Comparison of ENCODE assay signal across 9 cellular contexts in the genomic region with DNA sequence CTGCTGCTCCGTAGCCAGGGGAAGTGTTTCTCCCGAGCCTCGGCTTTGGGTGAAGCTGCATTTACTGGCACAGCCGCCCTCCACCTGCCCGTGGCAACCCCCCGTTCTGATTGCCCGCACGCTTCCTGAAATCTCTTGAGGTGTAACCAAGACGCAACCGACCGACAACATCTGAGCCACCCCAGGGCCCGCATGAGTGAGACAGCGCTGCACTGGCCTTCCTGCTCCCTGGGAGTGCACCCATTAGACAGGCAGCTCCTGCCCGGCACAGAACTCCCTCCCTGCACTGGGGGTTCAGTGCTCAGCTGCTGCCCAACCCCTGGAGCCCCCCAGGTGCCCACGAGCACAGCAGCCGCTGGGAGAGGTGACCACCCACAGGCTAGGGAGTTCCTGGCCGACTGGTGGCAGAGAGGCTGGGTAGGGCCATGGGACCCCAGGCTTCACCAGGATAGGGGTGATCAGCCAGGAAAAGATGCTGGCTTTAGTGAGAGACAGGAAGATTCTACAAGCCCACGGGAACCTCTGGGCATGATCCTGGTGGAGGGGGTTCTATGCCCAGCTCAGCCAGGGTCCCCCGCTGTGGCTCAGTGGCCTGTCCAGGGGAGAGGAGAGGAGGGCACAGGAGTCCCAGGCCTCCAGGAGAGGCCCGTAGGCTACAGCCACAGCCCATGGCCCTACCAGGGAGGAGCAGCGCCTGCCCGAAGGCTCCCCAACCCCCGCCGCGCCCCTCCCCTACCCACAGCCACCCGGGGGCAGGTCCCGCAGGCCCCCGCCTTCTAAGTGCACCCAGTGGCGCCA. TPM values are rescaled to one million over a fixed set of nuclear protein-coding genes. Genes with fewer than 3 reads are reported as not detected.
DNase-seq lines count a peak whose midpoint lies in the region; ATAC-seq and TF ChIP-seq lines count a peak whose summit lies in the region.
"Had no signal": no experiment of that assay in that cellular context is flagged by ENCODE, and none has a peak within 500 bp of the region (broad histone marks: within the 10 kb centered on the region; RNA-seq: fewer than 3 reads in every experiment).

No MANE protein-coding gene starts in this region.

- no peak for ATAC-seq in GM18909 (IDR thresholded peaks at IDR 0.05; ENCODE audit: poor library complexity, unreplicated experiment)
- ATAC-seq in HG03139 (IDR thresholded peaks at IDR 0.05; ENCODE audit: unreplicated experiment): no peak
- no peak for ATAC-seq in HG03565 (IDR thresholded peaks at IDR 0.05; ENCODE audit: unreplicated experiment)

- H3K4me3 ChIP-seq in suprapubic skin: peak overlapping the region; percentile 30
- H3K4me3 ChIP-seq in effector memory CD4-positive, alpha-beta T cell (ENCODE audit: insufficient read depth, low read depth, low read length, poor library complexity, severe bottlenecking): no peak overlapping the region

- no peaks in the 10 kb centered on the region for H3K27me3 ChIP-seq in suprapubic skin
- peaks cover 16% of the 10 kb centered on the region for H3K27me3 ChIP-seq in effector memory CD4-positive, alpha-beta T cell (replicated peaks; ENCODE audit: control insufficient read depth, insufficient read depth, low read length, poor library complexity, severe bottlenecking)

- no peak for TF ChIP-seq CTCF in suprapubic skin (IDR thresholded peaks at IDR 0.05)

- no peaks in the 10 kb centered on the region for H3K9me3 ChIP-seq in suprapubic skin
- no peaks in the 10 kb centered on the region for H3K9me3 ChIP-seq in effector memory CD4-positive, alpha-beta T cell (ENCODE audit: control insufficient read depth, low read length)

- no peak for TF ChIP-seq EP300 in suprapubic skin (IDR thresholded peaks at IDR 0.05)

- WGBS in suprapubic skin: 54% methylated on average over 10 of the region's 29 CpGs

- H3K36me3 ChIP-seq in suprapubic skin: peaks cover 36% of the 10 kb centered on the region
- H3K36me3 ChIP-seq in effector memory CD4-positive, alpha-beta T cell (ENCODE audit: control insufficient read depth, insufficient read depth, low read length): no peaks in the 10 kb centered on the region

- no peak for TF ChIP-seq POLR2A in suprapubic skin (IDR thresholded peaks at IDR 0.05)

- H3K4me1 ChIP-seq in suprapubic skin: peaks cover 40% of the 10 kb centered on the region
- no peaks in the 10 kb centered on the region for H3K4me1 ChIP-seq in effector memory CD4-positive, alpha-beta T cell (ENCODE audit: control insufficient read depth, insufficient read depth, low read length, poor library complexity, severe bottlenecking)

- H3K27ac ChIP-seq in suprapubic skin: peak overlapping the region; percentile 84
- no peak overlapping the region for H3K27ac ChIP-seq in effector memory CD4-positive, alpha-beta T cell (ENCODE audit: insufficient read depth, low read length, poor library complexity, severe bottlenecking)

- peak; percentile 52 for DNase-seq in HT-29 (ENCODE audit: low spot score)
- peak; percentile 48 for DNase-seq in amniotic epithelial cell (ENCODE audit: low read depth)
- DNase-seq in kidney glomerular epithelial cell (lab: John Stamatoyannopoulos, UW): peak; percentile 34
- no peak for DNase-seq in suprapubic skin (ENCODE audit: low spot score in 2 of 2)
- DNase-seq in effector memory CD4-positive, alpha-beta T cell: no peak
- DNase-seq: NCI-H774 had no signal

RNA-seq across cellular contexts. Expression of a gene that starts 14.6 kb away (rescaled TPM):
- 247 and 252 TPM in 2 replicates for total RNA-seq in HT-29 (2014; rRNA removed; shearing (Covaris generic))
- 100 to 1,000 TPM; 117 to 231 (median 192) TPM for total RNA-seq in suprapubic skin

RNA-seq across cellular contexts. Expression of a gene that starts 22.7 kb away (rescaled TPM):
- 1.6 and 2.2 TPM in 2 replicates for total RNA-seq in HT-29 (2014; rRNA removed; shearing (Covaris generic))
- 1 to 10 TPM; 3.8 to 5.8 (median 4.5) TPM for total RNA-seq in suprapubic skin

RNA-seq across cellular contexts. Expression of a gene that starts 31.4 kb away (rescaled TPM):
- 6.6 and 6.7 TPM in 2 replicates for total RNA-seq in HT-29 (2014; rRNA removed; shearing (Covaris generic))
- total RNA-seq in suprapubic skin: 1 to 10 TPM; 1.3 to 5.7 (median 3.3) TPM

RNA-seq across cellular contexts. Expression of a gene that starts 34.0 kb away (rescaled TPM):
- total RNA-seq in HT-29 (2014; rRNA removed; shearing (Covaris generic)): 4.5 and 5.2 TPM in 2 replicates
- 1 to 10 TPM; 3.3 to 5.4 (median 3.4) TPM for total RNA-seq in suprapubic skin

RNA-seq across cellular contexts. Expression of a gene that starts 41.8 kb away (rescaled TPM):
- total RNA-seq in HT-29 (2014; rRNA removed; shearing (Covaris generic)): 62.6 and 63.3 TPM in 2 replicates
- 10 to 100 TPM; 43.1 to 93.7 (median 56.2) TPM for total RNA-seq in suprapubic skin

Comparison
In these comparisons a context has a peak if more than half of its experiments do, and no peak if none do; other contexts are left out.
1. DNase-seq: peak in HT-29 (single experiment), amniotic epithelial cell (single experiment) and kidney glomerular epithelial cell (single experiment); none in suprapubic skin (0 of 2) and effector memory CD4-positive, alpha-beta T cell (0 of 3).